ENCODE assay signal across 2 cellular contexts in the genomic region with DNA sequence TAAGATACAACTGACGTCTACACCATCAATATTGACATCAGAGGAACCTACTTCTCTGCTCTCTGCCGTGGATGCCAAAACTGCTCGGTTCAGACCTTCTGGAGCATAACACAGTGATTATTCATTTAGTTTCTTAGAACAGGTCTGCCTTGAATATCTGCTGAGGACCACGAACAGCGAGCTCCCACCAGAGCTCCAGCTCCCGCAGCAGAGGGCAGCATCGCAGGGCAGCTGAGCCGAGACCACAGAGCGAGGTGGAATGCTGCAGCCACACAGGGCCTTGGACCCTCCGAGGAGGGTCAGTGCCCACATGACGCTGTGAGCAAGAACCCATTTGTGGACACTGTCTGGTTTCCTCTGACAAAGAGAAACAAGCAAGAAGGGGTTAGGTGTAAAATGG.
TF ChIP-seq lines count a peak whose summit lies in the region.

No MANE protein-coding gene starts in this region.

TF ChIP-seq in HepG2, 621 proteins besides CTCF, POLR2A, EP300 and RAD21:
- TF ChIP-seq ZSCAN21 (CRISPR knock-in tag; IDR thresholded peaks at IDR 0.05; ENCODE audit: borderline replicate concordance) (no peak), STAG1 (CRISPR knock-in tag; IDR thresholded peaks at IDR 0.05) (peak; percentile 41), ZNF34 (CRISPR knock-in tag; IDR thresholded peaks at IDR 0.05; ENCODE audit: borderline replicate concordance) (no peak)
- TF ChIP-seq, protein P1, sequence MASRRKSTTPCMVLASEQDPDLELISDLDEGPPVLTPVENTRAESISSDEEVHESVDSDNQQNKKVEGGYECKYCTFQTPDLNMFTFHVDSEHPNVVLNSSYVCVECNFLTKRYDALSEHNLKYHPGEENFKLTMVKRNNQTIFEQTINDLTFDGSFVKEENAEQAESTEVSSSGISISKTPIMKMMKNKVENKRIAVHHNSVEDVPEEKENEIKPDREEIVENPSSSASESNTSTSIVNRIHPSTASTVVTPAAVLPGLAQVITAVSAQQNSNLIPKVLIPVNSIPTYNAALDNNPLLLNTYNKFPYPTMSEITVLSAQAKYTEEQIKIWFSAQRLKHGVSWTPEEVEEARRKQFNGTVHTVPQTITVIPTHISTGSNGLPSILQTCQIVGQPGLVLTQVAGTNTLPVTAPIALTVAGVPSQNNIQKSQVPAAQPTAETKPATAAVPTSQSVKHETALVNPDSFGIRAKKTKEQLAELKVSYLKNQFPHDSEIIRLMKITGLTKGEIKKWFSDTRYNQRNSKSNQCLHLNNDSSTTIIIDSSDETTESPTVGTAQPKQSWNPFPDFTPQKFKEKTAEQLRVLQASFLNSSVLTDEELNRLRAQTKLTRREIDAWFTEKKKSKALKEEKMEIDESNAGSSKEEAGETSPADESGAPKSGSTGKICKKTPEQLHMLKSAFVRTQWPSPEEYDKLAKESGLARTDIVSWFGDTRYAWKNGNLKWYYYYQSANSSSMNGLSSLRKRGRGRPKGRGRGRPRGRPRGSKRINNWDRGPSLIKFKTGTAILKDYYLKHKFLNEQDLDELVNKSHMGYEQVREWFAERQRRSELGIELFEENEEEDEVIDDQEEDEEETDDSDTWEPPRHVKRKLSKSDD (CRISPR knock-in tag; IDR thresholded peaks at IDR 0.05; ENCODE audit: low read depth), result no peak

TF ChIP-seq in K562, 482 proteins besides CTCF, POLR2A, EP300 and RAD21:
- TF ChIP-seq, protein P2, sequence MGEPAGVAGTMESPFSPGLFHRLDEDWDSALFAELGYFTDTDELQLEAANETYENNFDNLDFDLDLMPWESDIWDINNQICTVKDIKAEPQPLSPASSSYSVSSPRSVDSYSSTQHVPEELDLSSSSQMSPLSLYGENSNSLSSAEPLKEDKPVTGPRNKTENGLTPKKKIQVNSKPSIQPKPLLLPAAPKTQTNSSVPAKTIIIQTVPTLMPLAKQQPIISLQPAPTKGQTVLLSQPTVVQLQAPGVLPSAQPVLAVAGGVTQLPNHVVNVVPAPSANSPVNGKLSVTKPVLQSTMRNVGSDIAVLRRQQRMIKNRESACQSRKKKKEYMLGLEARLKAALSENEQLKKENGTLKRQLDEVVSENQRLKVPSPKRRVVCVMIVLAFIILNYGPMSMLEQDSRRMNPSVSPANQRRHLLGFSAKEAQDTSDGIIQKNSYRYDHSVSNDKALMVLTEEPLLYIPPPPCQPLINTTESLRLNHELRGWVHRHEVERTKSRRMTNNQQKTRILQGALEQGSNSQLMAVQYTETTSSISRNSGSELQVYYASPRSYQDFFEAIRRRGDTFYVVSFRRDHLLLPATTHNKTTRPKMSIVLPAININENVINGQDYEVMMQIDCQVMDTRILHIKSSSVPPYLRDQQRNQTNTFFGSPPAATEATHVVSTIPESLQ (CRISPR knock-in tag; IDR thresholded peaks at IDR 0.05), result no peak
- TF ChIP-seq ZC3H4 (CRISPR knock-in tag; IDR thresholded peaks at IDR 0.05; ENCODE audit: borderline replicate concordance), result no peak
- TF ChIP-seq, protein P3, sequence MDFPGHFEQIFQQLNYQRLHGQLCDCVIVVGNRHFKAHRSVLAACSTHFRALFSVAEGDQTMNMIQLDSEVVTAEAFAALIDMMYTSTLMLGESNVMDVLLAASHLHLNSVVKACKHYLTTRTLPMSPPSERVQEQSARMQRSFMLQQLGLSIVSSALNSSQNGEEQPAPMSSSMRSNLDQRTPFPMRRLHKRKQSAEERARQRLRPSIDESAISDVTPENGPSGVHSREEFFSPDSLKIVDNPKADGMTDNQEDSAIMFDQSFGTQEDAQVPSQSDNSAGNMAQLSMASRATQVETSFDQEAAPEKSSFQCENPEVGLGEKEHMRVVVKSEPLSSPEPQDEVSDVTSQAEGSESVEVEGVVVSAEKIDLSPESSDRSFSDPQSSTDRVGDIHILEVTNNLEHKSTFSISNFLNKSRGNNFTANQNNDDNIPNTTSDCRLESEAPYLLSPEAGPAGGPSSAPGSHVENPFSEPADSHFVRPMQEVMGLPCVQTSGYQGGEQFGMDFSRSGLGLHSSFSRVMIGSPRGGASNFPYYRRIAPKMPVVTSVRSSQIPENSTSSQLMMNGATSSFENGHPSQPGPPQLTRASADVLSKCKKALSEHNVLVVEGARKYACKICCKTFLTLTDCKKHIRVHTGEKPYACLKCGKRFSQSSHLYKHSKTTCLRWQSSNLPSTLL (IDR thresholded peaks at IDR 0.05), result no peak
- TF ChIP-seq RFX1 (IDR thresholded peaks at IDR 0.05), result no peak
- no peak for TF ChIP-seq HMGN3 (IDR thresholded peaks at IDR 0.05; ENCODE audit: borderline replicate concordance, extremely low read depth, insufficient read length, low read depth, low read length)
- TF ChIP-seq TCF7L2 (IDR thresholded peaks at IDR 0.05; ENCODE audit: low read depth, low read length), result no peak
- TF ChIP-seq, protein P4, sequence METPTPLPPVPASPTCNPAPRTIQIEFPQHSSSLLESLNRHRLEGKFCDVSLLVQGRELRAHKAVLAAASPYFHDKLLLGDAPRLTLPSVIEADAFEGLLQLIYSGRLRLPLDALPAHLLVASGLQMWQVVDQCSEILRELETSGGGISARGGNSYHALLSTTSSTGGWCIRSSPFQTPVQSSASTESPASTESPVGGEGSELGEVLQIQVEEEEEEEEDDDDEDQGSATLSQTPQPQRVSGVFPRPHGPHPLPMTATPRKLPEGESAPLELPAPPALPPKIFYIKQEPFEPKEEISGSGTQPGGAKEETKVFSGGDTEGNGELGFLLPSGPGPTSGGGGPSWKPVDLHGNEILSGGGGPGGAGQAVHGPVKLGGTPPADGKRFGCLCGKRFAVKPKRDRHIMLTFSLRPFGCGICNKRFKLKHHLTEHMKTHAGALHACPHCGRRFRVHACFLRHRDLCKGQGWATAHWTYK (CRISPR knock-in tag; IDR thresholded peaks at IDR 0.05), result no peak
- TF ChIP-seq ZNF184 (CRISPR knock-in tag; IDR thresholded peaks at IDR 0.05), result no peak
- TF ChIP-seq ZNF41 (CRISPR knock-in tag; conservative IDR thresholded peaks at IDR 0.05), result no peak
